15 cellular contexts compared by ENCODE assay signal in the genomic region with DNA sequence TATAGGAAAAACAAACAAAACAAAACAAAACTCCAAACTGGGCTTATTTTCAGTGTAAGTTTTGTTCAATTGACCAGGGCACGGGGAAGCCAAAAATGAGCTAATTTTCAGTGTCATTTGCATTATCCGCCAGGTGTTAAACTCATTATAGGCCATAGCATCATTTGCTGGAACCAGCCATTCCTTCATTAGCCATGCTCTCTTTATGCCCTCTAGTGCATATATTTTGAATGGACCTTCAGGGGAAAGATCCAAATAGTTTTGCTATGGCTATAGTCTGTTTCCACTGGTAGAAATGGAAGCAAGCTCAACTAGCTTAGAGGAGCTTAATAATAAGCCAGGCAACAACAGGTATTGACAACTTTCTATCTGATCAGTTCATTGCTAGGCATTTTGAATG.
A peak's percentile ranks its signal among the peaks of the same experiment; 100 is the strongest.
DNase-seq lines count a peak whose midpoint lies in the region; ATAC-seq, FAIRE-seq and TF ChIP-seq lines count a peak whose summit lies in the region.
"Had no signal": no experiment of that assay in that cellular context is flagged by ENCODE, and none has a peak within 500 bp of the region (broad histone marks: within the 10 kb centered on the region; RNA-seq: fewer than 3 reads in every experiment).

No MANE protein-coding gene starts in this region.

- H3K4me1 ChIP-seq in left ventricle myocardium inferior = no peaks in the 10 kb centered on the region
- H3K4me1 ChIP-seq: psoas muscle had no signal

- FAIRE-seq in H54 (lab: Jason Lieb, UNC) = peak; percentile 6
- FAIRE-seq: D721Med, keratinocyte had no signal

- H3K4me3 ChIP-seq in dorsolateral prefrontal cortex = peak overlapping the region in 1 of 59 donors; percentile 18
- H3K4me3 ChIP-seq in left ventricle myocardium inferior = no peak overlapping the region
- H3K4me3 ChIP-seq: heart right ventricle, psoas muscle, thoracic aorta had no signal

- TF ChIP-seq CTCF in dorsolateral prefrontal cortex (IDR thresholded peaks at IDR 0.05 in 54 of 56, conservative IDR thresholded peaks at IDR 0.05 in 2 of 56; ENCODE audit: low read depth in 1 of 56, partially characterized antibody in 56 of 56) (peak in 44 of 56 donors; percentile 6 to 68 (median 40)), left ventricle myocardium inferior (IDR thresholded peaks at IDR 0.05; ENCODE audit: borderline replicate concordance) (no peak)

- DNase-seq in H54 (ENCODE audit: insufficient read length, low spot score) (no peak), NCI-H2107 (lab: John Stamatoyannopoulos, UW) (peak; percentile 6), dorsolateral prefrontal cortex (no peak), pons (ENCODE audit: low spot score) (peak; percentile 73), left ventricle myocardium inferior (no peak), GM19238 (ENCODE audit: insufficient read length, low spot score) (no peak)
- DNase-seq: activated naive CD4-positive, alpha-beta T cell treated with Interleukin-2 at 50 U/mL for 16 hours; heart right ventricle; MV-4-11; NCI-H2171; psoas muscle had no signal

- ATAC-seq in HG02840 (IDR thresholded peaks at IDR 0.05; ENCODE audit: low FRiP score, unreplicated experiment) = no peak
- ATAC-seq: heart right ventricle, psoas muscle had no signal

- no peaks in the 10 kb centered on the region for H3K9me3 ChIP-seq in left ventricle myocardium inferior (replicated peaks)
- H3K9me3 ChIP-seq: heart right ventricle, thoracic aorta had no signal

- intact Hi-C loops in dorsolateral prefrontal cortex (cut with DNase I) (loop anchor here (5.0 to 10.0 kb wide), 3 partner anchors 108 to 1160 kb away; no protein-coding TSS in a partner anchor), left ventricle myocardium inferior (cut with micrococcal nuclease) (loop anchor here (10.0 kb wide), 1 partner anchor 520 kb away; no protein-coding TSS in a partner anchor)

- H3K27me3 ChIP-seq in dorsolateral prefrontal cortex = no peaks in the 10 kb centered on the region
- H3K27me3 ChIP-seq in left ventricle myocardium inferior (ENCODE audit: low read depth) = no peaks in the 10 kb centered on the region
- H3K27me3 ChIP-seq: heart right ventricle had no signal

- TF ChIP-seq POLR2A in H54 (IDR thresholded peaks at IDR 0.05; ENCODE audit: low read depth, low read length) = no peak

- no peaks in the 10 kb centered on the region for H3K36me3 ChIP-seq in left ventricle myocardium inferior
- H3K36me3 ChIP-seq: heart right ventricle, thoracic aorta had no signal

- H3K27ac ChIP-seq in dorsolateral prefrontal cortex = peak overlapping the region in 24 of 59 donors; percentile 8 to 77 (median 58)
- no peak overlapping the region for H3K27ac ChIP-seq in left ventricle myocardium inferior (replicated peaks)
- H3K27ac ChIP-seq: heart right ventricle, psoas muscle, thoracic aorta had no signal

Comparison
In these comparisons a context has a peak if more than half of its experiments do, and no peak if none do; other contexts are left out.
1. DNase-seq: peak in NCI-H2107 (single experiment) and pons (single experiment); none in H54 (single experiment), dorsolateral prefrontal cortex (0 of 10), left ventricle myocardium inferior (single experiment) and GM19238 (single experiment).